In genomic region chr1:225780609-225781008, GRCh38 we compare ENCODE assay signal across 12 cellular contexts. TPM values are rescaled to one million over a fixed set of nuclear protein-coding genes. Genes with fewer than 3 reads are reported as not detected.
A peak's percentile ranks its signal among the peaks of the same experiment; 100 is the strongest.
DNase-seq lines count a peak whose midpoint lies in the region; ATAC-seq and TF ChIP-seq lines count a peak whose summit lies in the region.
"Had no signal": no experiment of that assay in that cellular context is flagged by ENCODE, and none has a peak within 500 bp of the region (broad histone marks: within the 10 kb centered on the region; RNA-seq: fewer than 3 reads in every experiment).

No MANE protein-coding gene starts in this region.

- H3K4me2 ChIP-seq in BLaER1 treated with 17β-estradiol and CSF1 and Interleukin-3, amounts not matched to agents 10 nM and 100 nM, result peak overlapping the region; percentile 87 to 97 (median 95)
- peak overlapping the region; percentile 99 for H3K4me2 ChIP-seq in GM23248 (ENCODE audit: unreplicated experiment)

- H3K9me3 Mint-ChIP-seq in activated naive CD8-positive, alpha-beta T cell treated with anti-CD3 and anti-CD28 coated beads for 36 hours, result no peaks in the 10 kb centered on the region
- H3K9me3 Mint-ChIP-seq in natural killer cell, result no peaks in the 10 kb centered on the region

- H3K9me2 ChIP-seq in GM23248 (ENCODE audit: insufficient read depth), result no peaks in the 10 kb centered on the region

- H3K27ac ChIP-seq in BLaER1 treated with 17β-estradiol and CSF1 and Interleukin-3, amounts not matched to agents 10 nM and 100 nM, result peak overlapping the region in 9 of 11 experiments; percentile 6 to 99 (median 35); a peak in 12 of 22 replicates
- 0 out of 2 replicates have a peak overlapping the region, but pooled peaks have one; percentile 11 for H3K27ac ChIP-seq in GM23248
- H3K27ac ChIP-seq: cardiac muscle cell had no signal

- 0 out of 22 replicates have a peak overlapping the region, but pooled peaks of 2 of the 11 experiments have one; percentile 1 to 40 for H3K9ac ChIP-seq in BLaER1 treated with 17β-estradiol and CSF1 and Interleukin-3, amounts not matched to agents 10 nM and 100 nM
- no peak overlapping the region for H3K9ac ChIP-seq in GM23248

- in situ Hi-C loops in GM23248 (cut with MboI), result no loop called here

- H3K36me3 ChIP-seq in BLaER1 treated with 17β-estradiol and CSF1 and Interleukin-3, amounts not matched to agents 10 nM and 100 nM, result peaks cover 37 to 70% (median 62%) of the 10 kb centered on the region in 11 experiments
- peaks cover 12% of the 10 kb centered on the region; the same call in 1 of the 2 replicates for H3K36me3 ChIP-seq in GM23248 (ENCODE audit: low read depth)

- peak overlapping the region; percentile 52 for H3K27ac Mint-ChIP-seq in activated naive CD8-positive, alpha-beta T cell treated with anti-CD3 and anti-CD28 coated beads for 36 hours
- peak overlapping the region in 1 of 2 donors; percentile 81 for H3K27ac Mint-ChIP-seq in natural killer cell

- no peaks in the 10 kb centered on the region for H3K27me3 Mint-ChIP-seq in activated naive CD8-positive, alpha-beta T cell treated with anti-CD3 and anti-CD28 coated beads for 36 hours
- no peaks in the 10 kb centered on the region for H3K27me3 Mint-ChIP-seq in natural killer cell (ENCODE audit: low read depth in 2 of 2)

- H3F3A ChIP-seq in GM23248 (ENCODE audit: insufficient read depth), result peaks cover 10% of the 10 kb centered on the region

- peaks cover 0 to 11% (median 5%) of the 10 kb centered on the region in 11 experiments; a peak in 10 of 22 replicates for H3K9me3 ChIP-seq in BLaER1 treated with 17β-estradiol and CSF1 and Interleukin-3, amounts not matched to agents 10 nM and 100 nM (replicated peaks in 1 of 11)
- H3K9me3 ChIP-seq in GM23248 (ENCODE audit: low read depth), result no peaks in the 10 kb centered on the region

- H3K4me3 Mint-ChIP-seq in activated naive CD8-positive, alpha-beta T cell treated with anti-CD3 and anti-CD28 coated beads for 36 hours, result peak overlapping the region; percentile 38
- H3K4me3 Mint-ChIP-seq in natural killer cell, result peak overlapping the region; percentile 67

- WGBS in GM23248 (ENCODE audit: low coverage in 1 of 2, low lambda C conversion rate in 2 of 2, missing lambda C conversion rate in 2 of 2), 2 experiments, result 92 to 100% methylated on average over 1 of the region's 1 CpG

- H3K27me3 ChIP-seq in BLaER1 treated with 17β-estradiol and CSF1 and Interleukin-3, amounts not matched to agents 10 nM and 100 nM, result no peaks in the 10 kb centered on the region
- H3K27me3 ChIP-seq in GM23248 (replicated peaks; ENCODE audit: insufficient read depth), result no peaks in the 10 kb centered on the region
- H3K27me3 ChIP-seq: cardiac muscle cell had no signal

- H3K36me3 Mint-ChIP-seq in activated naive CD8-positive, alpha-beta T cell treated with anti-CD3 and anti-CD28 coated beads for 36 hours, result peaks cover 34% of the 10 kb centered on the region
- H3K36me3 Mint-ChIP-seq in natural killer cell, result no peaks in the 10 kb centered on the region

- no peak for DNase-seq in GM23248
- DNase-seq in activated naive CD8-positive, alpha-beta T cell treated with anti-CD3 and anti-CD28 coated beads for 36 hours, result no peak
- no peak for DNase-seq in natural killer cell
- no peak for DNase-seq in effector CD8-positive, alpha-beta T cell (lab: John Stamatoyannopoulos, UW)
- no peak for DNase-seq in amygdala (lab: John Stamatoyannopoulos, UW)
- DNase-seq in DMS153 treated with DMSO at 0.1 percent for 48 hours (lab: John Stamatoyannopoulos, UW; ENCODE audit: unreplicated experiment), result no peak
- DNase-seq: NCI-H2227 treated with DMSO at 0.1 percent for 48 hours, SHP77 had no signal

- H2AFZ ChIP-seq in GM23248, result no peak overlapping the region

- peak overlapping the region in 2 of 10 experiments; percentile 70 to 76; a peak in 4 of 20 replicates for H3K4me3 ChIP-seq in BLaER1 treated with 17β-estradiol and CSF1 and Interleukin-3, amounts not matched to agents 10 nM and 100 nM
- no peak overlapping the region for H3K4me3 ChIP-seq in GM23248
- H3K4me3 ChIP-seq: cardiac muscle cell had no signal

- ATAC-seq in natural killer cell, result no peak
- no peak for ATAC-seq in GM21737 (IDR thresholded peaks at IDR 0.05; ENCODE audit: unreplicated experiment)
- ATAC-seq: sciatic nerve had no signal

- intact Hi-C loops in natural killer cell (cut with micrococcal nuclease), result no loop called here

- peaks cover 34% of the 10 kb centered on the region for H3K4me1 Mint-ChIP-seq in activated naive CD8-positive, alpha-beta T cell treated with anti-CD3 and anti-CD28 coated beads for 36 hours
- H3K4me1 Mint-ChIP-seq in natural killer cell, result peaks cover 31 to 33% of the 10 kb centered on the region in 2 donors

- TF ChIP-seq CTCF in natural killer cell (IDR thresholded peaks at IDR 0.05), result no peak

- H3K4me1 ChIP-seq in BLaER1 treated with 17β-estradiol and CSF1 and Interleukin-3, amounts not matched to agents 10 nM and 100 nM, result peaks cover 40 to 63% (median 57%) of the 10 kb centered on the region in 10 experiments
- H3K4me1 ChIP-seq in GM23248 (ENCODE audit: insufficient read depth), result peaks cover 24% of the 10 kb centered on the region

- H4K20me1 ChIP-seq in BLaER1 treated with 17β-estradiol and CSF1 and Interleukin-3, amounts not matched to agents 10 nM and 100 nM, result peaks cover 32 to 62% (median 51%) of the 10 kb centered on the region in 11 experiments; a peak in 21 of 22 replicates
- peaks cover 3% of the 10 kb centered on the region; the same call in 1 of the 2 replicates for H4K20me1 ChIP-seq in GM23248 (ENCODE audit: insufficient read depth)

- peaks cover 81% of the 10 kb centered on the region for H3K79me2 ChIP-seq in GM23248 (ENCODE audit: insufficient read depth)

RNA-seq across cellular contexts. Expression of gene SRP9, which starts 3.0 kb away (rescaled TPM):
- 321 and 446 TPM in 2 replicates for total RNA-seq in GM23248 (2014; rRNA removed; shearing (Covaris generic))
- 415 and 419 TPM in 2 replicates for polyA plus RNA-seq in GM23248 (2016; fragmentation: Nextera tagmentation; extraction: Ambion mirVana)
- 100 to 1,000 TPM; 335 to 350 TPM for total RNA-seq in activated naive CD8-positive, alpha-beta T cell treated with anti-CD3 and anti-CD28 coated beads for 36 hours
- total RNA-seq in natural killer cell, result 100 to 1,000 TPM in 1 of 3 donors, 10 to 100 TPM in 2; 83.1 to 116 (median 93.0) TPM

RNA-seq across cellular contexts. Expression of gene EPHX1, which starts 29.3 kb away (rescaled TPM):
- 18.2 and 21.9 TPM in 2 replicates for total RNA-seq in GM23248 (2014; rRNA removed; shearing (Covaris generic))
- 16.6 and 17.0 TPM in 2 replicates for polyA plus RNA-seq in GM23248 (2016; fragmentation: Nextera tagmentation; extraction: Ambion mirVana)
- 1 to 10 TPM; 2.7 to 4.3 TPM for total RNA-seq in activated naive CD8-positive, alpha-beta T cell treated with anti-CD3 and anti-CD28 coated beads for 36 hours
- 1 to 10 TPM; 1.1 to 2.3 (median 1.5) TPM for total RNA-seq in natural killer cell
